Comparison of ENCODE assay signal across 8 cellular contexts in genomic region chr19:55643003-55643732, GRCh38. TPM values are rescaled to one million over a fixed set of nuclear protein-coding genes. Genes with fewer than 3 reads are reported as not detected.
DNase-seq lines count a peak whose midpoint lies in the region; ATAC-seq and TF ChIP-seq lines count a peak whose summit lies in the region.

Gene ZNF581, plus strand, starts transcription at chr19:55643649. Its CDS starts 923 bp downstream, at chr19:55644572.

- H3K36me3 Mint-ChIP-seq in activated T-helper 17 cell treated with anti-CD3 and anti-CD28 coated beads, Interleukin-2, amount 50 U/mL, for 72 hours (ENCODE audit: low read depth), result peaks cover 75% of the 10 kb centered on the region
- peaks cover 0 to 17% (median 7%) of the 10 kb centered on the region in 5 donors for H3K36me3 Mint-ChIP-seq in naive thymus-derived CD4-positive, alpha-beta T cell

- H3K36me3 ChIP-seq in fibroblast of lung (ENCODE audit: control insufficient read depth, insufficient read depth, low read length), result peaks cover 14% of the 10 kb centered on the region
- peaks cover 0 to 14% (median 0%) of the 10 kb centered on the region in 3 experiments for H3K36me3 ChIP-seq in naive thymus-derived CD4-positive, alpha-beta T cell (ENCODE audit: control insufficient read depth in 2 of 3, insufficient read depth in 3 of 3, low read length in 3 of 3)

- DNase-seq in NCI-H1417 (lab: John Stamatoyannopoulos, UW) (peak; percentile 57 to 70 (median 62)), NCI-H1417 treated with DMSO at 0.1 percent for 48 hours (lab: John Stamatoyannopoulos, UW) (no peak), HuH-7.5 (ENCODE audit: low spot score) (peak; percentile 96), RPMI8226 (peak; percentile 84), fibroblast of lung (ENCODE audit: low read depth in 2 of 2) (peak; percentile 71 to 79)
- DNase-seq in naive thymus-derived CD4-positive, alpha-beta T cell, result peak; percentile 63 to 85 (median 81)
- peak; percentile 66 to 84 (median 76) for DNase-seq in stimulated activated naive CD4-positive, alpha-beta T cell (lab: John Stamatoyannopoulos, UW)

- peak within 1 kb of the TSS; percentile 98 for H3K27ac Mint-ChIP-seq in activated T-helper 17 cell treated with anti-CD3 and anti-CD28 coated beads, Interleukin-2, amount 50 U/mL, for 72 hours
- H3K27ac Mint-ChIP-seq in naive thymus-derived CD4-positive, alpha-beta T cell, result peak within 1 kb of the TSS; percentile 91 to 98 (median 96)

- peaks cover 38% of the 10 kb centered on the region for H3K79me2 ChIP-seq in fibroblast of lung (ENCODE audit: control insufficient read depth, insufficient read depth, low read length)

- peaks cover 16% of the 10 kb centered on the region for H3K4me1 ChIP-seq in fibroblast of lung (ENCODE audit: control insufficient read depth, extremely low read depth, insufficient read depth, low read length)
- H3K4me1 ChIP-seq in naive thymus-derived CD4-positive, alpha-beta T cell (ENCODE audit: control insufficient read depth in 2 of 2, insufficient read depth in 2 of 2, low read length in 2 of 2), result peaks cover 24 to 25% of the 10 kb centered on the region in 2 donors

- H3K9ac ChIP-seq in fibroblast of lung (ENCODE audit: insufficient read depth, low read length), result peak within 1 kb of the TSS; percentile 74

- H4K20me1 ChIP-seq in fibroblast of lung (ENCODE audit: control insufficient read depth, extremely low read depth, insufficient read depth, low read length), result no peaks in the 10 kb centered on the region

- intact Hi-C loops in naive thymus-derived CD4-positive, alpha-beta T cell (cut with micrococcal nuclease), result loop anchor here (1.0 to 2.0 kb wide), 4 partner anchors 8 to 62 kb away; partner anchors contain the start of genes EPN1 (in 1 of the 2) and ZNF579 (in 1 of the 2)

- no peak for TF ChIP-seq CTCF in fibroblast of lung (conservative IDR thresholded peaks at IDR 0.05 in 1 of 2, IDR thresholded peaks at IDR 0.05 in 1 of 2; ENCODE audit: low read depth in 1 of 2, low read length in 2 of 2)

- no peaks in the 10 kb centered on the region for H3K27me3 ChIP-seq in fibroblast of lung (ENCODE audit: control insufficient read depth, insufficient read depth, low read length)
- no peaks in the 10 kb centered on the region for H3K27me3 ChIP-seq in naive thymus-derived CD4-positive, alpha-beta T cell (ENCODE audit: control insufficient read depth in 2 of 2, insufficient read depth in 2 of 2, low read length in 2 of 2)

- H3K27me3 Mint-ChIP-seq in activated T-helper 17 cell treated with anti-CD3 and anti-CD28 coated beads, Interleukin-2, amount 50 U/mL, for 72 hours, result no peaks in the 10 kb centered on the region
- H3K27me3 Mint-ChIP-seq in naive thymus-derived CD4-positive, alpha-beta T cell, result no peaks in the 10 kb centered on the region

- no peaks in the 10 kb centered on the region for H3K9me3 ChIP-seq in fibroblast of lung (ENCODE audit: control insufficient read depth, insufficient read depth, low read depth, low read length)
- no peaks in the 10 kb centered on the region for H3K9me3 ChIP-seq in naive thymus-derived CD4-positive, alpha-beta T cell (ENCODE audit: control insufficient read depth in 2 of 3, low read length in 3 of 3)

- no peak within 1 kb of the TSS for H2AFZ ChIP-seq in fibroblast of lung (ENCODE audit: low read length)

- H3K4me2 ChIP-seq in fibroblast of lung (ENCODE audit: extremely low read depth, insufficient read depth, low read length), result peak within 1 kb of the TSS; percentile 89

- H3K9me3 Mint-ChIP-seq in activated T-helper 17 cell treated with anti-CD3 and anti-CD28 coated beads, Interleukin-2, amount 50 U/mL, for 72 hours, result peaks cover 3% of the 10 kb centered on the region
- H3K9me3 Mint-ChIP-seq in naive thymus-derived CD4-positive, alpha-beta T cell, result peaks cover 0 to 3% (median 0%) of the 10 kb centered on the region in 11 donors

- POLR2A ChIA-PET in naive thymus-derived CD4-positive, alpha-beta T cell (lab: Charles Lee), result interaction anchor here (0.6 to 9.2 kb wide), 12 partner anchors 7 to 753 kb away, joined by 3 to 154 read pairs (median 8); partner anchors contain the start of genes FIZ1, U2AF2, ZNF524 and ZNF628

- H3K4me3 ChIP-seq in fibroblast of lung (replicated peaks in 1 of 4; ENCODE audit: control extremely low read depth in 1 of 4, insufficient read depth in 1 of 4, low read depth in 3 of 4, low read length in 4 of 4), result peak within 1 kb of the TSS; percentile 84 to 92 (median 86)
- peak within 1 kb of the TSS; percentile 80 for H3K4me3 ChIP-seq in naive thymus-derived CD4-positive, alpha-beta T cell (ENCODE audit: low read length)

- H3K4me1 Mint-ChIP-seq in activated T-helper 17 cell treated with anti-CD3 and anti-CD28 coated beads, Interleukin-2, amount 50 U/mL, for 72 hours, result peaks cover 18% of the 10 kb centered on the region
- peaks cover 24 to 67% (median 53%) of the 10 kb centered on the region in 7 donors for H3K4me1 Mint-ChIP-seq in naive thymus-derived CD4-positive, alpha-beta T cell

- CTCF ChIA-PET in naive thymus-derived CD4-positive, alpha-beta T cell (lab: Charles Lee), result interaction anchor here (0.7 to 1.6 kb wide), 5 partner anchors 8 to 37 kb away, joined by 4 to 6 read pairs (median 6); no protein-coding TSS in a partner anchor

- H3K4me3 Mint-ChIP-seq in activated T-helper 17 cell treated with anti-CD3 and anti-CD28 coated beads, Interleukin-2, amount 50 U/mL, for 72 hours, result peak within 1 kb of the TSS; percentile 96
- peak within 1 kb of the TSS; percentile 87 to 97 (median 94) for H3K4me3 Mint-ChIP-seq in naive thymus-derived CD4-positive, alpha-beta T cell

- peak within 1 kb of the TSS; percentile 51 for H3K27ac ChIP-seq in fibroblast of lung (ENCODE audit: insufficient read depth, low read length)
- peak within 1 kb of the TSS; percentile 80 for H3K27ac ChIP-seq in naive thymus-derived CD4-positive, alpha-beta T cell (ENCODE audit: low read depth, low read length)

- peak; percentile 75 for ATAC-seq in activated T-helper 17 cell treated with anti-CD3 and anti-CD28 coated beads, Interleukin-2, amount 50 U/mL, for 72 hours (replicated peaks)
- peak; percentile 73 for ATAC-seq in naive thymus-derived CD4-positive, alpha-beta T cell

RNA-seq across cellular contexts. Expression of gene ZNF581, which starts in this region (rescaled TPM):
- 10 to 100 TPM; 26.4 to 35.6 TPM for total RNA-seq in activated T-helper 17 cell treated with anti-CD3 and anti-CD28 coated beads, Interleukin-2, amount 50 U/mL, for 72 hours
- total RNA-seq in fibroblast of lung, result 33.4 and 40.1 TPM in 2 replicates
- polyA plus RNA-seq in fibroblast of lung, result 9.0 and 9.2 TPM in 2 replicates
- 17.5 and 21.5 TPM in 2 replicates for polyA plus RNA-seq in fibroblast of lung (2012)
- polyA minus RNA-seq in fibroblast of lung (ENCODE audit: low replicate concordance), result 22.9 and 26.9 TPM in 2 replicates
- 10 to 100 TPM; 27.0 to 35.8 (median 32.1) TPM for total RNA-seq in naive thymus-derived CD4-positive, alpha-beta T cell
- 10 to 100 TPM; 36.7 to 39.5 TPM for polyA plus RNA-seq in naive thymus-derived CD4-positive, alpha-beta T cell
